Comparison of ENCODE assay signal across 35 cellular contexts in the genomic region with DNA sequence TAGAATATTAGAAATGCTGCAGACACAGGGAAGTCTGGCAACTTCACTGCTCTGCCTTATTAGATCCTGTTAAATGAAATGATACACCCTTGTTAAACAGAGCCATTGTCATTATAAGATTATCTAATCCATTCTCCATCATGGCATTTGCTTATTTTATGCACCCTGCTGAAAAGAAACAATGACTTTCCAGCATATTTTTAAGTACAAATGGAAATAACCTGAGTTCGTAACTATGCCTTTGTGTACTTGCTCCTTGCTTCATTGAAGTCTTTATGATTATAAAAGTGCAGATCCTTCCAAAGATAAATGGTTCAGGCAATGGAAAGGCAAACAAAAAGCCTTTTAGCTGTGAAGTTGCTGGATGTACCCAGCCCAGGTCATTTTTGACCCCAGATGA.
DNase-seq lines count a peak whose midpoint lies in the region; ATAC-seq, FAIRE-seq and TF ChIP-seq lines count a peak whose summit lies in the region.
"Had no signal": no experiment of that assay in that cellular context is flagged by ENCODE, and none has a peak within 500 bp of the region (broad histone marks: within the 10 kb centered on the region; RNA-seq: fewer than 3 reads in every experiment).

No MANE protein-coding gene starts in this region.

- H3K36me3 Mint-ChIP-seq in activated T-cell treated with anti-CD3 and anti-CD28 coated beads, Interleukin-2, amount 50 U/mL, for 4 hours (ENCODE audit: insufficient read depth): no peaks in the 10 kb centered on the region
- H3K36me3 Mint-ChIP-seq: CD14-positive monocyte; CD4-positive, alpha-beta memory T cell; CD4-positive, CD25-positive, alpha-beta regulatory T cell; CD8-positive, alpha-beta memory T cell; CD8-positive, alpha-beta T cell had no signal

- H3K27me3 Mint-ChIP-seq in activated T-cell treated with anti-CD3 and anti-CD28 coated beads, Interleukin-2, amount 50 U/mL, for 4 hours (ENCODE audit: low read depth): peaks cover 5% of the 10 kb centered on the region
- H3K27me3 Mint-ChIP-seq: B cell; CD4-positive, CD25-positive, alpha-beta regulatory T cell had no signal

- H3K9me3 ChIP-seq in HAP-1: no peaks in the 10 kb centered on the region
- H3K9me3 ChIP-seq: A549; BE2C; BLaER1; BLaER1 treated with 17β-estradiol and CSF1 and Interleukin-3, amounts not matched to agents 10 nM and 100 nM; Caco-2 had no signal

- H3K4me1 Mint-ChIP-seq in activated T-cell treated with anti-CD3 and anti-CD28 coated beads, Interleukin-2, amount 50 U/mL, for 4 hours (ENCODE audit: low read depth): no peaks in the 10 kb centered on the region
- H3K4me1 Mint-ChIP-seq: B cell; CD14-positive monocyte; CD4-positive, alpha-beta memory T cell; CD4-positive, CD25-positive, alpha-beta regulatory T cell; CD8-positive, alpha-beta memory T cell had no signal

- no peak for FAIRE-seq in frontal cortex (lab: Jason Lieb, UNC)
- FAIRE-seq: A204.1, A549, D721Med had no signal

- no peak overlapping the region for H3K4me3 ChIP-seq in HAP-1
- H3K4me3 ChIP-seq in LNCaP clone FGC (ENCODE audit: low read depth, low read length): no peak overlapping the region
- H3K4me3 ChIP-seq: A549; BLaER1; BLaER1 treated with 17β-estradiol and CSF1 and Interleukin-3, amounts not matched to agents 10 nM and 100 nM had no signal

- no peak overlapping the region for H3K4me3 Mint-ChIP-seq in activated T-cell treated with anti-CD3 and anti-CD28 coated beads, Interleukin-2, amount 50 U/mL, for 4 hours
- H3K4me3 Mint-ChIP-seq: B cell; CD14-positive monocyte; CD4-positive, alpha-beta memory T cell; CD4-positive, alpha-beta T cell; CD4-positive, CD25-positive, alpha-beta regulatory T cell; CD8-positive, alpha-beta memory T cell; CD8-positive, alpha-beta T cell had no signal

- in situ Hi-C loops in HAP-1 (cut with MboI; ENCODE audit: low sequenced_read_pairs): no loop called here
- in situ Hi-C loops in GM13976 (cut with MboI; ENCODE audit: low sequenced_read_pairs, unreplicated experiment): no loop called here

- peaks cover 42% of the 10 kb centered on the region for H3K4me1 ChIP-seq in HAP-1
- H3K4me1 ChIP-seq: A549; BE2C; BLaER1; BLaER1 treated with 17β-estradiol and CSF1 and Interleukin-3, amounts not matched to agents 10 nM and 100 nM; Caco-2 had no signal

- no peak for ATAC-seq in activated T-cell treated with anti-CD3 and anti-CD28 coated beads, Interleukin-2, amount 50 U/mL, for 4 hours
- ATAC-seq: A549; CD8-positive, alpha-beta T cell had no signal

- no peaks in the 10 kb centered on the region for H3K9me3 Mint-ChIP-seq in activated T-cell treated with anti-CD3 and anti-CD28 coated beads, Interleukin-2, amount 50 U/mL, for 4 hours
- H3K9me3 Mint-ChIP-seq: CD4-positive, alpha-beta memory T cell; CD4-positive, alpha-beta T cell; CD8-positive, alpha-beta memory T cell; CD8-positive, alpha-beta T cell had no signal

- DNase-seq in HAP-1 (ENCODE audit: low spot score in 2 of 2) (peak; percentile 57 to 98), LNCaP clone FGC (ENCODE audit: low read depth) (peak; percentile 18), frontal cortex (ENCODE audit: low spot score in 2 of 2) (no peak), GM13976 (ENCODE audit: low spot score) (no peak)
- DNase-seq in activated T-cell treated with anti-CD3 and anti-CD28 coated beads, Interleukin-2, amount 50 U/mL, for 4 hours: no peak
- DNase-seq: 8988T; ACHN; AML-193; BE2C; C1 segment of cervical spinal cord; Caco-2; Calu3; CD4-positive, alpha-beta memory T cell; CD4-positive, alpha-beta T cell; CD4-positive, CD25-positive, alpha-beta regulatory T cell; CD8-positive, alpha-beta memory T cell; CD8-positive, alpha-beta T cell; COR-L47; DMS 273 treated with DMSO at 0.1 percent for 48 hours; DMS153; DMS53; DMS79; DMS79 treated with DMSO at 0.1 percent for 48 hours; DND-41; EL had no signal

- no peaks in the 10 kb centered on the region for H3K27me3 ChIP-seq in HAP-1 (ENCODE audit: low read depth)
- H3K27me3 ChIP-seq: BE2C; BLaER1; BLaER1 treated with 17β-estradiol and CSF1 and Interleukin-3, amounts not matched to agents 10 nM and 100 nM had no signal

- no peaks in the 10 kb centered on the region for H3K36me3 ChIP-seq in HAP-1 (replicated peaks)
- H3K36me3 ChIP-seq: BE2C; BLaER1; BLaER1 treated with 17β-estradiol and CSF1 and Interleukin-3, amounts not matched to agents 10 nM and 100 nM had no signal

- H3K27ac ChIP-seq in VCaP: peak overlapping the region; percentile 54
- H3K27ac ChIP-seq: 22Rv1; A549; BLaER1; BLaER1 treated with 17β-estradiol and CSF1 and Interleukin-3, amounts not matched to agents 10 nM and 100 nM; C4-2B had no signal

- TF ChIP-seq CTCF in LNCaP clone FGC (IDR thresholded peaks at IDR 0.05; ENCODE audit: control insufficient read depth, extremely low read depth, insufficient read depth) (no peak), VCaP (conservative IDR thresholded peaks at IDR 0.05) (no peak), GM13976 (IDR thresholded peaks at IDR 0.05; ENCODE audit: borderline replicate concordance, control extremely low read depth, extremely low read depth, insufficient read depth, missing control alignments) (no peak)

Comparison
In these comparisons a context has a peak if more than half of its experiments do, and no peak if none do; other contexts are left out.
1. DNase-seq: peak in HAP-1 (2 of 2) and LNCaP clone FGC (single experiment); none in frontal cortex (0 of 2), GM13976 (single experiment) and activated T-cell treated with anti-CD3 and anti-CD28 coated beads, Interleukin-2, amount 50 U/mL, for 4 hours (single experiment).